9 cellular contexts compared by ENCODE assay signal in genomic region chr12:131222271-131223139, GRCh38.
DNase-seq lines count a peak whose midpoint lies in the region; ATAC-seq and TF ChIP-seq lines count a peak whose summit lies in the region.
"Had no signal": no experiment of that assay in that cellular context is flagged by ENCODE, and none has a peak within 500 bp of the region (broad histone marks: within the 10 kb centered on the region; RNA-seq: fewer than 3 reads in every experiment).

No MANE protein-coding gene starts in this region.

- no peaks in the 10 kb centered on the region for H3K9me3 Mint-ChIP-seq in central memory CD8-positive, alpha-beta T cell
- H3K9me3 Mint-ChIP-seq: T-helper 1 cell treated with Interleukin-12 subunit alpha and Interleukin-12 subunit beta and Interleukin-4 antibody, amounts not matched to agents 30 μg/mL and 1 μg/mL, for 36 hours had no signal

- peak; percentile 70 for DNase-seq in BE2C
- no peak for DNase-seq in central memory CD8-positive, alpha-beta T cell (ENCODE audit: low spot score in 2 of 2)
- DNase-seq in germinal center (ENCODE audit: low spot score), result no peak
- no peak for DNase-seq in NCI-H1694 (lab: John Stamatoyannopoulos, UW)
- DNase-seq in NCI-H82 (lab: John Stamatoyannopoulos, UW), result no peak
- DNase-seq in NCI-H2227 (lab: John Stamatoyannopoulos, UW; ENCODE audit: unreplicated experiment), result no peak

- peak; percentile 48 for ATAC-seq in GM19023 (IDR thresholded peaks at IDR 0.05; ENCODE audit: unreplicated experiment)
- peak; percentile 26 for ATAC-seq in HG03139 (IDR thresholded peaks at IDR 0.05; ENCODE audit: unreplicated experiment)
- ATAC-seq in central memory CD8-positive, alpha-beta T cell (replicated peaks; ENCODE audit: extremely low read depth, poor library complexity, severe bottlenecking), result no peak

- peaks cover 25% of the 10 kb centered on the region for H3K4me1 ChIP-seq in BE2C

- no peaks in the 10 kb centered on the region for H3K27me3 ChIP-seq in BE2C

- H3K27ac Mint-ChIP-seq in central memory CD8-positive, alpha-beta T cell (ENCODE audit: low read depth), result no peak overlapping the region
- H3K27ac Mint-ChIP-seq: T-helper 1 cell treated with Interleukin-12 subunit alpha and Interleukin-12 subunit beta and Interleukin-4 antibody, amounts not matched to agents 30 μg/mL and 1 μg/mL, for 36 hours had no signal

- no peaks in the 10 kb centered on the region; the same call in 1 of the 2 replicates for H3K9me3 ChIP-seq in BE2C

- H3K4me3 ChIP-seq in BE2C (ENCODE audit: low read depth, low read length), result no peak overlapping the region

- H3K4me1 Mint-ChIP-seq in central memory CD8-positive, alpha-beta T cell, result peaks cover 6% of the 10 kb centered on the region

- peaks cover 25% of the 10 kb centered on the region for H3K27me3 Mint-ChIP-seq in central memory CD8-positive, alpha-beta T cell

- no peak; the same call in 1 of the 2 replicates for TF ChIP-seq CTCF in BE2C (IDR thresholded peaks at IDR 0.05; ENCODE audit: low read depth, low read length)

- no peaks in the 10 kb centered on the region for H3K36me3 Mint-ChIP-seq in central memory CD8-positive, alpha-beta T cell (ENCODE audit: insufficient read depth)

- H3K36me3 ChIP-seq in BE2C, result no peaks in the 10 kb centered on the region

- H3K4me3 Mint-ChIP-seq in central memory CD8-positive, alpha-beta T cell, result peak overlapping the region; percentile 16
- H3K4me3 Mint-ChIP-seq: T-helper 1 cell treated with Interleukin-12 subunit alpha and Interleukin-12 subunit beta and Interleukin-4 antibody, amounts not matched to agents 30 μg/mL and 1 μg/mL, for 36 hours had no signal
